ENCODE assay signal across 24 cellular contexts in genomic region chr6:4997862-4998261, GRCh38.
"Had no signal": no experiment of that assay in that cellular context is flagged by ENCODE, and none has a peak within 500 bp of the region (broad histone marks: within the 10 kb centered on the region; RNA-seq: fewer than 3 reads in every experiment).

No MANE protein-coding gene starts in this region.

- H3K9ac ChIP-seq: SK-N-SH had no signal

- H3K27ac ChIP-seq: HL-60, RWPE1 had no signal

- FAIRE-seq: HTR-8/SVneo, RCC 7860 had no signal

- H3K4me3 ChIP-seq: MG63 had no signal

- H3K9me3 ChIP-seq: MG63, SK-N-SH had no signal

- H3K27me3 ChIP-seq: MG63 had no signal

- DNase-seq: Karpas-422, KG1, MG63, NCI-H1092, NCI-H1105 treated with DMSO at 0.1 percent for 48 hours, NCI-H1417 treated with DMSO at 0.1 percent for 48 hours, NCI-H146, NCI-H1694 treated with DMSO at 0.1 percent for 48 hours, NCI-H1930, NCI-H2081, NCI-H2171, NCI-H226, NCI-H446, NCI-H510A, NCI-H524 treated with DMSO at 0.1 percent for 48 hours, NCI-H69, NCI-H774, SHP77, SK-N-SH, SW 1271 had no signal

- H3K4me2 ChIP-seq: SK-N-SH had no signal
